In genomic region chr9:76560481-76560891, GRCh38 we compare ENCODE assay signal across 1 cellular context.
TF ChIP-seq lines count a peak whose summit lies in the region.

No MANE protein-coding gene starts in this region.

TF ChIP-seq in GM23338, 12 proteins besides CTCF, POLR2A, EP300 and RAD21 (continued from another document):
- TF ChIP-seq REST (IDR thresholded peaks at IDR 0.05; ENCODE audit: unreplicated experiment) (no peak), NANOG (IDR thresholded peaks at IDR 0.05; ENCODE audit: borderline replicate concordance) (no peak), STAT1 (IDR thresholded peaks at IDR 0.05; ENCODE audit: unreplicated experiment) (no peak)
TF ChIP-seq in GM23338: peak in this region for 0.
